ENCODE assay signal across 1 cellular context in genomic region chr19:37077615-37077928, GRCh38.
TF ChIP-seq lines count a peak whose summit lies in the region.

No MANE protein-coding gene starts in this region.

TF ChIP-seq in WTC11, 78 proteins besides CTCF, POLR2A, EP300 and RAD21 (continued from another document):
- TF ChIP-seq AR (CRISPR knock-in tag; IDR thresholded peaks at IDR 0.05) (no peak), IRF1 (CRISPR knock-in tag; IDR thresholded peaks at IDR 0.05) (no peak), FOXK1 (CRISPR knock-in tag; IDR thresholded peaks at IDR 0.05) (no peak)
